ENCODE assay signal across 22 cellular contexts in the genomic region with DNA sequence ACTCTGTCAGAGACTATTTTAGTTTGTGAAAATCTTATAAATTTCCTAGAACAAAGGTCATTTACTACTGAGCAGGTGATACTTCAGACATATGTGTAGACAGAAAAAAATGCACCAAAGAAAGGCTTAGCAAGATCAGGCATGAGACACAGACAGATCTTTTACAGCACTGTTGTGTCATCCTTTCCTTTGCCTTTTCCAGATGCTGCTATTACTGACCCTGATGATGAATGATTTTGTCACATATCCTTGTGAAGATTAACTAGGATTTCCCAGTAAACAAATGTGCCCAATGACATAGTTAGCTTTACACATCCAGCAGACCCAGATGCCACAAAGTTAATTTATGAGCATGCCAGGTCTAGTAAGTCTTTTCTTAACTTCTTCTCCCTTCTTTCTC.
A peak's percentile ranks its signal among the peaks of the same experiment; 100 is the strongest.
DNase-seq lines count a peak whose midpoint lies in the region; ATAC-seq and TF ChIP-seq lines count a peak whose summit lies in the region.
"Had no signal": no experiment of that assay in that cellular context is flagged by ENCODE, and none has a peak within 500 bp of the region (broad histone marks: within the 10 kb centered on the region; RNA-seq: fewer than 3 reads in every experiment).

No MANE protein-coding gene starts in this region.

- TF ChIP-seq CTCF in RWPE2 (IDR thresholded peaks at IDR 0.05; ENCODE audit: poor library complexity, severe bottlenecking) = no peak

- DNase-seq in A172 (ENCODE audit: low spot score) = peak; percentile 11
- DNase-seq in NCI-H460 (ENCODE audit: extremely low read depth, low read depth) = peak; percentile 41
- no peak for DNase-seq in RWPE2 (ENCODE audit: low spot score)
- DNase-seq in glomerular visceral epithelial cell (ENCODE audit: extremely low spot score) = peak; percentile 3
- no peak for DNase-seq in naive thymus-derived CD8-positive, alpha-beta T cell
- no peak for DNase-seq in HK-2 (ENCODE audit: unreplicated experiment)
- no peak for DNase-seq in MV-4-11 (lab: John Stamatoyannopoulos, UW)
- no peak for DNase-seq in activated effector memory CD4-positive, alpha-beta T cell treated with Interleukin-2 at 50 U/mL for 16 hours
- DNase-seq: 8988T; BE2C; Caco-2; CD4-positive, CD25-positive, alpha-beta regulatory T cell; DMS153; HFFc6; Kasumi-1; NCI-H1105 treated with DMSO at 0.1 percent for 48 hours; NCI-H1694; NCI-H510A; NCI-H774; Right ventricle myocardium superior; SW 1271 had no signal

- H3K9me3 ChIP-seq in RWPE2 (ENCODE audit: severe bottlenecking) = no peaks in the 10 kb centered on the region
- H3K9me3 ChIP-seq: BE2C, Caco-2 had no signal

- POLR2A ChIA-PET in naive thymus-derived CD8-positive, alpha-beta T cell (lab: Charles Lee) = no interaction called here

- H3K36me3 Mint-ChIP-seq in naive thymus-derived CD8-positive, alpha-beta T cell = no peaks in the 10 kb centered on the region
- H3K36me3 Mint-ChIP-seq: CD4-positive, CD25-positive, alpha-beta regulatory T cell had no signal

- no peak overlapping the region for H3K4me3 Mint-ChIP-seq in naive thymus-derived CD8-positive, alpha-beta T cell
- H3K4me3 Mint-ChIP-seq: CD4-positive, CD25-positive, alpha-beta regulatory T cell; HFFc6 had no signal

- H3K27ac Mint-ChIP-seq in naive thymus-derived CD8-positive, alpha-beta T cell = no peak overlapping the region
- H3K27ac Mint-ChIP-seq: CD4-positive, CD25-positive, alpha-beta regulatory T cell; HFFc6 had no signal

- ATAC-seq in RWPE2 (ENCODE audit: low read depth) = peak; percentile 33; the same call in 1 of the 3 replicates
- no peak for ATAC-seq in naive thymus-derived CD8-positive, alpha-beta T cell
- ATAC-seq: GM12878 had no signal

- H3K27ac ChIP-seq in RWPE2 (ENCODE audit: poor library complexity, severe bottlenecking) = no peak overlapping the region

- peaks cover 5% of the 10 kb centered on the region for H3K27me3 ChIP-seq in RWPE2 (ENCODE audit: insufficient read depth, poor library complexity, severe bottlenecking)
- H3K27me3 ChIP-seq: BE2C had no signal

- H3K4me3 ChIP-seq in RWPE2 (ENCODE audit: severe bottlenecking) = no peak overlapping the region
- H3K4me3 ChIP-seq: GM12878 had no signal

- H3K9me3 Mint-ChIP-seq in naive thymus-derived CD8-positive, alpha-beta T cell = no peaks in the 10 kb centered on the region
- H3K9me3 Mint-ChIP-seq: HFFc6 had no signal

- no peaks in the 10 kb centered on the region for H3K36me3 ChIP-seq in RWPE2 (ENCODE audit: low read depth)
- H3K36me3 ChIP-seq: BE2C had no signal

- no peaks in the 10 kb centered on the region for H3K4me1 Mint-ChIP-seq in naive thymus-derived CD8-positive, alpha-beta T cell
- H3K4me1 Mint-ChIP-seq: CD4-positive, CD25-positive, alpha-beta regulatory T cell had no signal

- H3K27me3 Mint-ChIP-seq in naive thymus-derived CD8-positive, alpha-beta T cell = peaks cover 0 to 3% (median 0%) of the 10 kb centered on the region in 5 donors
- H3K27me3 Mint-ChIP-seq: CD4-positive, CD25-positive, alpha-beta regulatory T cell had no signal

- no peaks in the 10 kb centered on the region for H3K4me1 ChIP-seq in RWPE2 (ENCODE audit: insufficient read depth, poor library complexity, severe bottlenecking)
- H3K4me1 ChIP-seq: BE2C, Caco-2 had no signal

Comparison
In these comparisons a context has a peak if more than half of its experiments do, and no peak if none do; other contexts are left out.
1. DNase-seq: peak in A172 (single experiment), NCI-H460 (single experiment) and glomerular visceral epithelial cell (single experiment); none in RWPE2 (single experiment), naive thymus-derived CD8-positive, alpha-beta T cell (0 of 10), HK-2 (single experiment), MV-4-11 (single experiment) and activated effector memory CD4-positive, alpha-beta T cell treated with Interleukin-2 at 50 U/mL for 16 hours (single experiment).